22 cellular contexts compared by ENCODE assay signal in genomic region chr3:33044676-33045075, GRCh38. TPM values are rescaled to one million over a fixed set of nuclear protein-coding genes. Genes with fewer than 3 reads are reported as not detected.
DNase-seq lines count a peak whose midpoint lies in the region; ATAC-seq and TF ChIP-seq lines count a peak whose summit lies in the region.
"Had no signal": no experiment of that assay in that cellular context is flagged by ENCODE, and none has a peak within 500 bp of the region (broad histone marks: within the 10 kb centered on the region; RNA-seq: fewer than 3 reads in every experiment).

No MANE protein-coding gene starts in this region.

- no peak overlapping the region for H2AFZ ChIP-seq in DND-41 (ENCODE audit: low read depth, low read length)
- H2AFZ ChIP-seq: GM23338 had no signal

- POLR2A ChIA-PET in CD4-positive, alpha-beta T cell (lab: Charles Lee) = interaction anchor here (0.6 to 3.8 kb wide), 14 partner anchors 8 to 91 kb away, joined by 3 to 54 read pairs (median 4); no protein-coding TSS in a partner anchor

- no peak for TF ChIP-seq CTCF in CD4-positive, alpha-beta T cell (IDR thresholded peaks at IDR 0.05)
- TF ChIP-seq CTCF in DND-41 (IDR thresholded peaks at IDR 0.05; ENCODE audit: borderline replicate concordance, extremely low read depth, low read length, poor library complexity, severe bottlenecking) = no peak

- CTCF ChIA-PET in CD4-positive, alpha-beta T cell (lab: Charles Lee) = interaction anchor here (1.3 to 5.9 kb wide), 4 partner anchors 15 to 97 kb away, joined by 5 to 40 read pairs (median 24); no protein-coding TSS in a partner anchor

- no peaks in the 10 kb centered on the region for H3K27me3 ChIP-seq in CD4-positive, alpha-beta T cell (ENCODE audit: control insufficient read depth, insufficient read depth, low read length)
- no peaks in the 10 kb centered on the region for H3K27me3 ChIP-seq in DND-41 (ENCODE audit: insufficient read depth, low read length, poor library complexity)
- no peaks in the 10 kb centered on the region for H3K27me3 ChIP-seq in effector memory CD4-positive, alpha-beta T cell (replicated peaks; ENCODE audit: control insufficient read depth, insufficient read depth, low read length, poor library complexity, severe bottlenecking)
- H3K27me3 ChIP-seq: cardiac muscle cell had no signal

- no peak overlapping the region for H3K9ac ChIP-seq in DND-41 (ENCODE audit: low read depth, low read length)
- H3K9ac ChIP-seq: SK-N-SH had no signal

- peaks cover 83% of the 10 kb centered on the region for H3K4me1 Mint-ChIP-seq in CD4-positive, alpha-beta T cell (ENCODE audit: low read depth)
- H3K4me1 Mint-ChIP-seq: GM23338 had no signal

- peaks cover 19% of the 10 kb centered on the region for H3K4me1 ChIP-seq in DND-41 (ENCODE audit: insufficient read depth, low read length)
- peaks cover 56% of the 10 kb centered on the region for H3K4me1 ChIP-seq in effector memory CD4-positive, alpha-beta T cell (ENCODE audit: control insufficient read depth, insufficient read depth, low read length, poor library complexity, severe bottlenecking)

- peak overlapping the region; percentile 45 for H3K4me3 Mint-ChIP-seq in CD4-positive, alpha-beta T cell
- H3K4me3 Mint-ChIP-seq: dendritic cell treated with granulocyte-macrophage colony-stimulating factor and Interleukin-4, amounts not matched to agents 40 ng/mL and 50 ng/mL, for 4 days; GM23338 had no signal

- H3K9me3 Mint-ChIP-seq in CD4-positive, alpha-beta T cell = no peaks in the 10 kb centered on the region
- H3K9me3 Mint-ChIP-seq: dendritic cell treated with granulocyte-macrophage colony-stimulating factor and Interleukin-4, amounts not matched to agents 40 ng/mL and 50 ng/mL, for 4 days; GM23338 had no signal

- no peaks in the 10 kb centered on the region for H3K27me3 Mint-ChIP-seq in CD4-positive, alpha-beta T cell
- H3K27me3 Mint-ChIP-seq: dendritic cell treated with granulocyte-macrophage colony-stimulating factor and Interleukin-4, amounts not matched to agents 40 ng/mL and 50 ng/mL, for 4 days had no signal

- DNase-seq in CD4-positive, alpha-beta T cell = peak in 5 of 10 experiments; percentile 19 to 46 (median 28)
- DNase-seq in DND-41 = peak; percentile 25
- peak; percentile 21 for DNase-seq in T follicular helper cell (ENCODE audit: low read depth)
- peak in 1 of 3 donors; percentile 37 for DNase-seq in effector memory CD4-positive, alpha-beta T cell
- no peak for DNase-seq in 8988T
- no peak for DNase-seq in DMS 273 (lab: John Stamatoyannopoulos, UW; ENCODE audit: unreplicated experiment)
- DNase-seq in kidney glomerular epithelial cell (lab: John Stamatoyannopoulos, UW) = no peak
- DNase-seq: activated CD4-positive, alpha-beta T cell treated with anti-CD3 and anti-CD28 coated beads for 1 hour; activated naive CD4-positive, alpha-beta T cell treated with Interleukin-2 at 50 U/mL for 16 hours; anterior cingulate cortex; DMS79; NCI-H1436 treated with DMSO at 0.1 percent for 48 hours; NCI-H510A treated with DMSO at 0.1 percent for 48 hours; NK-92 treated with Interleukin-12 subunit alpha and Interleukin-12 subunit beta, amount 100 ng/mL, for 24 hours; SK-N-SH; stimulated activated CD4-positive, alpha-beta T cell treated with anti-CD3 and anti-CD28 coated beads, Interleukin-2, amount 100 ng/mL, for 48 hours; stimulated activated naive CD4-positive, alpha-beta T cell treated with Interleukin-2 at 50 U/mL for 16 hours had no signal

- H3K79me2 ChIP-seq in DND-41 (ENCODE audit: insufficient read depth, low read length) = no peaks in the 10 kb centered on the region

- peak overlapping the region; percentile 85 for H3K27ac Mint-ChIP-seq in CD4-positive, alpha-beta T cell
- H3K27ac Mint-ChIP-seq: dendritic cell treated with granulocyte-macrophage colony-stimulating factor and Interleukin-4, amounts not matched to agents 40 ng/mL and 50 ng/mL, for 4 days; GM23338 had no signal

- H3K27ac ChIP-seq in CD4-positive, alpha-beta T cell (ENCODE audit: low read depth, low read length) = no peak overlapping the region
- no peak overlapping the region for H3K27ac ChIP-seq in DND-41 (ENCODE audit: low read length)
- peak overlapping the region; percentile 49 for H3K27ac ChIP-seq in effector memory CD4-positive, alpha-beta T cell (ENCODE audit: insufficient read depth, low read length, poor library complexity, severe bottlenecking)
- H3K27ac ChIP-seq: cardiac muscle cell, RWPE1, thoracic aorta had no signal

- peaks cover 27% of the 10 kb centered on the region for H3K36me3 ChIP-seq in DND-41 (ENCODE audit: insufficient read depth, low read length)
- no peaks in the 10 kb centered on the region for H3K36me3 ChIP-seq in effector memory CD4-positive, alpha-beta T cell (ENCODE audit: control insufficient read depth, insufficient read depth, low read length)

- intact Hi-C loops in CD4-positive, alpha-beta T cell (cut with DNase I, micrococcal nuclease) = loop anchor here in 1 of 2 experiments (5.0 kb wide), 1 partner anchor 82 kb away; no protein-coding TSS in a partner anchor

- no peaks in the 10 kb centered on the region for H3K9me3 ChIP-seq in CD4-positive, alpha-beta T cell (ENCODE audit: control insufficient read depth, low read length)
- H3K9me3 ChIP-seq in DND-41 (ENCODE audit: insufficient read depth, low read length, severe bottlenecking) = no peaks in the 10 kb centered on the region
- H3K9me3 ChIP-seq in effector memory CD4-positive, alpha-beta T cell (ENCODE audit: control insufficient read depth, low read length) = no peaks in the 10 kb centered on the region
- H3K9me3 ChIP-seq: SK-N-SH, thoracic aorta had no signal

- H3K36me3 Mint-ChIP-seq in CD4-positive, alpha-beta T cell (ENCODE audit: low read depth) = peaks cover 15% of the 10 kb centered on the region

- no peaks in the 10 kb centered on the region for H4K20me1 ChIP-seq in DND-41 (ENCODE audit: insufficient read depth, low read length)

- no peak overlapping the region for H3K4me3 ChIP-seq in DND-41 (ENCODE audit: low read depth in 1 of 2, low read length in 2 of 2)
- H3K4me3 ChIP-seq in effector memory CD4-positive, alpha-beta T cell (ENCODE audit: insufficient read depth, low read depth, low read length, poor library complexity, severe bottlenecking) = no peak overlapping the region
- H3K4me3 ChIP-seq: cardiac muscle cell, GM23338, thoracic aorta had no signal

- H3K4me2 ChIP-seq in DND-41 (ENCODE audit: insufficient read depth, low read length) = no peak overlapping the region
- H3K4me2 ChIP-seq: GM23338, SK-N-SH had no signal

- ATAC-seq in CD4-positive, alpha-beta T cell (ENCODE audit: poor library complexity) = peak; percentile 54
- no peak; the same call in 2 of the 3 replicates for ATAC-seq in DND-41 (ENCODE audit: insufficient read depth, low read depth)
- ATAC-seq: GM23338 had no signal

RNA-seq across cellular contexts. Expression of gene GLB1, which starts 52.3 kb away (rescaled TPM):
- 10 to 100 TPM; 20.1 to 22.8 TPM for total RNA-seq in CD4-positive, alpha-beta T cell

RNA-seq across cellular contexts. Expression of gene TMPPE, which starts 52.3 kb away (rescaled TPM):
- 1 to 10 TPM; 8.5 TPM for total RNA-seq in CD4-positive, alpha-beta T cell

Comparison
In these comparisons a context has a peak if more than half of its experiments do, and no peak if none do; other contexts are left out.
1. DNase-seq: peak in DND-41 (single experiment) and T follicular helper cell (single experiment); none in 8988T (single experiment), DMS 273 (single experiment) and kidney glomerular epithelial cell (single experiment).